ENCODE assay signal across 18 cellular contexts in the genomic region with DNA sequence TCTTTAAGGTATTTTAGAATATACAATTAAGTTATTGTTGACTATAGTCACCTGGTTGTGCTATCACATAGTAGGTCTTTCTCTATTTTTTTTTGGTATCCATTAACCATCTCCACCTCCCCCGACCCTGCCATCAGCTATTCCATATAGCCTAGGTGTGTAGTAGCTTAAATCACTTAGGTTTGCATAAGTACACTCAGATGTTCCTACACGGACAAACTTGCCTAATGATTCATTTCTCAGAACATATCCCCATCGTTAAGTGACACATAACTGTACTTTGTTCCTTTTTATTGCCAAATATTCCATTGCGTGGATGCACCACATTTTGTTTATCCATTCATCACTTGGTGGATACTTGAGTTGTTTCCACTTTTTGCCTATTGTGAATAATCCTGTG.
"Had no signal": no experiment of that assay in that cellular context is flagged by ENCODE, and none has a peak within 500 bp of the region (broad histone marks: within the 10 kb centered on the region; RNA-seq: fewer than 3 reads in every experiment).

No MANE protein-coding gene starts in this region.

- H3K36me3 ChIP-seq: colonic mucosa, upper lobe of right lung had no signal

- H3K4me3 ChIP-seq: colonic mucosa, hepatocyte, lower lobe of right lung, right lobe of liver, smooth muscle cell, thoracic aorta, upper lobe of right lung had no signal

- H3K9ac ChIP-seq: parathyroid adenoma had no signal

- H3K27me3 ChIP-seq: colonic mucosa, hepatocyte, right lobe of liver, upper lobe of right lung had no signal

- H3K4me3 Mint-ChIP-seq: activated naive CD8-positive, alpha-beta T cell; activated T-cell treated with anti-CD3 and anti-CD28 coated beads, Interleukin-2, amount 50 U/mL, for 72 hours; brain; central memory CD8-positive, alpha-beta T cell; nephron had no signal

- DNase-seq: activated CD4-positive, alpha-beta T cell treated with anti-CD3 and anti-CD28 coated beads, Interleukin-2, amount 50 U/mL, for 4 hours; activated gamma-delta T cell; activated T-cell treated with anti-CD3 and anti-CD28 coated beads, Interleukin-2, amount 50 U/mL, for 72 hours; colonic mucosa; left cardiac atrium; lower lobe of right lung; right lobe of liver; stimulated activated CD4-positive, alpha-beta T cell treated with anti-CD3 and anti-CD28 coated beads, Interleukin-4, amount 100 ng/mL, for 1 hour; SW 1271; upper lobe of right lung had no signal

- H3K27me3 Mint-ChIP-seq: activated naive CD8-positive, alpha-beta T cell; brain; central memory CD8-positive, alpha-beta T cell had no signal

- H3K27ac Mint-ChIP-seq: activated naive CD8-positive, alpha-beta T cell; activated T-cell treated with anti-CD3 and anti-CD28 coated beads, Interleukin-2, amount 50 U/mL, for 72 hours; brain; nephron had no signal

- H3K9me3 Mint-ChIP-seq: activated T-cell treated with anti-CD3 and anti-CD28 coated beads, Interleukin-2, amount 50 U/mL, for 72 hours; central memory CD8-positive, alpha-beta T cell; nephron had no signal

- H3K9me3 ChIP-seq: colonic mucosa, lower lobe of right lung, right lobe of liver, thoracic aorta, upper lobe of right lung had no signal

- H3K4me1 ChIP-seq: colonic mucosa, lower lobe of right lung, parathyroid adenoma, right lobe of liver, upper lobe of right lung had no signal

- H3K27ac ChIP-seq: colonic mucosa, hepatocyte, lower lobe of right lung, parathyroid adenoma, right lobe of liver, thoracic aorta, upper lobe of right lung had no signal

- H2AFZ ChIP-seq: hepatocyte, parathyroid adenoma had no signal

- H3K4me2 ChIP-seq: hepatocyte, smooth muscle cell had no signal

- H3K4me1 Mint-ChIP-seq: brain, nephron had no signal

- ATAC-seq: activated T-cell treated with anti-CD3 and anti-CD28 coated beads, Interleukin-2, amount 50 U/mL, for 72 hours; left cardiac atrium; lower lobe of right lung; right lobe of liver; upper lobe of right lung had no signal
